In the genomic region with DNA sequence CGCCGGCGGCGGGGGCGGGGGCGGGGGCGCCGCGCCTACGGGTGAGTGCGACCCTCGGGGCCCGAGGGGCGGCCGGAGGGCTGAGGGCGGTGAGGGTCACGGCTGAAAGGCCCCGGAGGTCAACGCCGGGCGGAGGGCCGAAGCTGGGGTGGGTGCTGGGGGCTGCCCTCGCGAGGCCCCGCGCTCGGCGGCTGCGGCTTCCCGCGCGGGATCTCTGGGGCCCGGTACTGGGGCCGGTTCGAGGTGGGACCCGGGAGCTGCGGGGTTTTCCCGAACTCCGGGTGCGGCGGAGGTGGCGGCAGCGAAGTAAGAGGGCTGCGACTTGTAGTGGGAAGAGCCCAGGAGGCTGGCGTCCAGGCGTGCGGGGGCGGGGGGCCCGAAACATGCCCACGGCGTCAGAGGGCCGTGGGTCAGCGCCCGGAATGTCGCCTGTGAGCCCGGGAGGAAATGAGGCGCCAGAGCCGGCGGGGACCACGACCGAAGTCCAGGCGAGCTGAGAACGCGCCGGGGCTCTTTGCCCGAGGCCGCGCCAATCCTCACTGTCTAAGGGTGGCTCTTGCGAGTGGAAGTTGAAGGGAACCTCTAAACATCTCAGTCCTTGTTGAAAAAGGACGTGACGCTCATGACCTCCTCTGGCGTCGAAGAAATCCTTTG, we compare ENCODE assay signal across 1 cellular context.
TF ChIP-seq lines count a peak whose summit lies in the region.

No MANE protein-coding gene starts in this region.

TF ChIP-seq in HEK293, 187 proteins besides CTCF, POLR2A, EP300 and RAD21 (continued from another document and continues in another):
- no peak for TF ChIP-seq PRDM4 (tag by site-specific recombination; IDR thresholded peaks at IDR 0.05)
- TF ChIP-seq ZNF544 (tag by site-specific recombination; IDR thresholded peaks at IDR 0.05) = no peak
- TF ChIP-seq ZNF514 (tag by site-specific recombination; IDR thresholded peaks at IDR 0.05) = no peak
- TF ChIP-seq ZNF501 (tag by site-specific recombination; IDR thresholded peaks at IDR 0.05) = no peak
- TF ChIP-seq ZNF2 (tag by site-specific recombination; IDR thresholded peaks at IDR 0.05) = no peak
- no peak for TF ChIP-seq ZNF530 (tag by site-specific recombination; IDR thresholded peaks at IDR 0.05; ENCODE audit: low read depth)
- TF ChIP-seq TSHZ1 (tag by site-specific recombination; IDR thresholded peaks at IDR 0.05; ENCODE audit: borderline replicate concordance) = no peak
- no peak for TF ChIP-seq ZNF660 (tag by site-specific recombination; IDR thresholded peaks at IDR 0.05)
- TF ChIP-seq, protein P1, sequence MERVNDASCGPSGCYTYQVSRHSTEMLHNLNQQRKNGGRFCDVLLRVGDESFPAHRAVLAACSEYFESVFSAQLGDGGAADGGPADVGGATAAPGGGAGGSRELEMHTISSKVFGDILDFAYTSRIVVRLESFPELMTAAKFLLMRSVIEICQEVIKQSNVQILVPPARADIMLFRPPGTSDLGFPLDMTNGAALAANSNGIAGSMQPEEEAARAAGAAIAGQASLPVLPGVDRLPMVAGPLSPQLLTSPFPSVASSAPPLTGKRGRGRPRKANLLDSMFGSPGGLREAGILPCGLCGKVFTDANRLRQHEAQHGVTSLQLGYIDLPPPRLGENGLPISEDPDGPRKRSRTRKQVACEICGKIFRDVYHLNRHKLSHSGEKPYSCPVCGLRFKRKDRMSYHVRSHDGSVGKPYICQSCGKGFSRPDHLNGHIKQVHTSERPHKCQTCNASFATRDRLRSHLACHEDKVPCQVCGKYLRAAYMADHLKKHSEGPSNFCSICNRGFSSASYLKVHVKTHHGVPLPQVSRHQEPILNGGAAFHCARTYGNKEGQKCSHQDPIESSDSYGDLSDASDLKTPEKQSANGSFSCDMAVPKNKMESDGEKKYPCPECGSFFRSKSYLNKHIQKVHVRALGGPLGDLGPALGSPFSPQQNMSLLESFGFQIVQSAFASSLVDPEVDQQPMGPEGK (tag by site-specific recombination; IDR thresholded peaks at IDR 0.05) = peak; percentile 40
- TF ChIP-seq ZSCAN23 (tag by site-specific recombination; IDR thresholded peaks at IDR 0.05) = no peak
- peak; percentile 38; the same call in 1 of the 2 replicates for TF ChIP-seq HIC1 (tag by site-specific recombination; IDR thresholded peaks at IDR 0.05)
- no peak for TF ChIP-seq ZNF404 (tag by site-specific recombination; IDR thresholded peaks at IDR 0.05)
- peak; percentile 39 for TF ChIP-seq ZBTB8A (tag by site-specific recombination; IDR thresholded peaks at IDR 0.05)
- TF ChIP-seq ZNF645 (tag by site-specific recombination; IDR thresholded peaks at IDR 0.05) = no peak
- peak; percentile 45; the same call in 1 of the 2 replicates for TF ChIP-seq ZIC2 (tag by site-specific recombination; IDR thresholded peaks at IDR 0.05)
- peak; percentile 26; the same call in 1 of the 2 replicates for TF ChIP-seq ZNF692 (tag by site-specific recombination; IDR thresholded peaks at IDR 0.05)
- TF ChIP-seq GLIS2 (tag by site-specific recombination; IDR thresholded peaks at IDR 0.05) = peak; percentile 42; the same call in 1 of the 2 replicates
- TF ChIP-seq, protein P2, sequence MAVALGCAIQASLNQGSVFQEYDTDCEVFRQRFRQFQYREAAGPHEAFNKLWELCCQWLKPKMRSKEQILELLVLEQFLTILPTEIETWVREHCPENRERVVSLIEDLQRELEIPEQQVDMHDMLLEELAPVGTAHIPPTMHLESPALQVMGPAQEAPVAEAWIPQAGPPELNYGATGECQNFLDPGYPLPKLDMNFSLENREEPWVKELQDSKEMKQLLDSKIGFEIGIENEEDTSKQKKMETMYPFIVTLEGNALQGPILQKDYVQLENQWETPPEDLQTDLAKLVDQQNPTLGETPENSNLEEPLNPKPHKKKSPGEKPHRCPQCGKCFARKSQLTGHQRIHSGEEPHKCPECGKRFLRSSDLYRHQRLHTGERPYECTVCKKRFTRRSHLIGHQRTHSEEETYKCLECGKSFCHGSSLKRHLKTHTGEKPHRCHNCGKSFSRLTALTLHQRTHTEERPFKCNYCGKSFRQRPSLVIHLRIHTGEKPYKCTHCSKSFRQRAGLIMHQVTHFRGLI (tag by site-specific recombination; IDR thresholded peaks at IDR 0.05) = no peak
- no peak for TF ChIP-seq FEZF1 (tag by site-specific recombination; IDR thresholded peaks at IDR 0.05)
- TF ChIP-seq, protein P3, sequence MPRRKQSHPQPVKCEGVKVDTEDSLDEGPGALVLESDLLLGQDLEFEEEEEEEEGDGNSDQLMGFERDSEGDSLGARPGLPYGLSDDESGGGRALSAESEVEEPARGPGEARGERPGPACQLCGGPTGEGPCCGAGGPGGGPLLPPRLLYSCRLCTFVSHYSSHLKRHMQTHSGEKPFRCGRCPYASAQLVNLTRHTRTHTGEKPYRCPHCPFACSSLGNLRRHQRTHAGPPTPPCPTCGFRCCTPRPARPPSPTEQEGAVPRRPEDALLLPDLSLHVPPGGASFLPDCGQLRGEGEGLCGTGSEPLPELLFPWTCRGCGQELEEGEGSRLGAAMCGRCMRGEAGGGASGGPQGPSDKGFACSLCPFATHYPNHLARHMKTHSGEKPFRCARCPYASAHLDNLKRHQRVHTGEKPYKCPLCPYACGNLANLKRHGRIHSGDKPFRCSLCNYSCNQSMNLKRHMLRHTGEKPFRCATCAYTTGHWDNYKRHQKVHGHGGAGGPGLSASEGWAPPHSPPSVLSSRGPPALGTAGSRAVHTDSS (tag by site-specific recombination; IDR thresholded peaks at IDR 0.05) = no peak
- no peak for TF ChIP-seq ZNF768 (tag by site-specific recombination; IDR thresholded peaks at IDR 0.05)
- no peak for TF ChIP-seq ZNF394 (tag by site-specific recombination; IDR thresholded peaks at IDR 0.05; ENCODE audit: borderline replicate concordance)
- TF ChIP-seq ZBTB26 (tag by site-specific recombination; optimal IDR thresholded peaks at IDR 0.05) = peak; percentile 64
- peak; percentile 89 for TF ChIP-seq ZBTB20 (tag by site-specific recombination; IDR thresholded peaks at IDR 0.05)
- no peak for TF ChIP-seq ZNF155 (tag by site-specific recombination; IDR thresholded peaks at IDR 0.05)
- TF ChIP-seq, protein P4, sequence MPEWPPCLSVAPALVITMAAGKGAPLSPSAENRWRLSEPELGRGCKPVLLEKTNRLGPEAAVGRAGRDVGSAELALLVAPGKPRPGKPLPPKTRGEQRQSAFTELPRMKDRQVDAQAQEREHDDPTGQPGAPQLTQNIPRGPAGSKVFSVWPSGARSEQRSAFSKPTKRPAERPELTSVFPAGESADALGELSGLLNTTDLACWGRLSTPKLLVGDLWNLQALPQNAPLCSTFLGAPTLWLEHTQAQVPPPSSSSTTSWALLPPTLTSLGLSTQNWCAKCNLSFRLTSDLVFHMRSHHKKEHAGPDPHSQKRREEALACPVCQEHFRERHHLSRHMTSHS (tag by site-specific recombination; IDR thresholded peaks at IDR 0.05) = no peak
- no peak for TF ChIP-seq ZNF211 (tag by site-specific recombination; IDR thresholded peaks at IDR 0.05; ENCODE audit: low read depth)
- TF ChIP-seq ZNF148 (tag by site-specific recombination; IDR thresholded peaks at IDR 0.05; ENCODE audit: borderline replicate concordance) = no peak
